ENCODE assay signal across 1 cellular context in genomic region chr2:202790676-202791075, GRCh38.
TF ChIP-seq lines count a peak whose summit lies in the region.

No MANE protein-coding gene starts in this region.

TF ChIP-seq in IMR-90, 13 proteins besides CTCF, POLR2A, EP300 and RAD21 (continued from another document):
- TF ChIP-seq, protein P1, sequence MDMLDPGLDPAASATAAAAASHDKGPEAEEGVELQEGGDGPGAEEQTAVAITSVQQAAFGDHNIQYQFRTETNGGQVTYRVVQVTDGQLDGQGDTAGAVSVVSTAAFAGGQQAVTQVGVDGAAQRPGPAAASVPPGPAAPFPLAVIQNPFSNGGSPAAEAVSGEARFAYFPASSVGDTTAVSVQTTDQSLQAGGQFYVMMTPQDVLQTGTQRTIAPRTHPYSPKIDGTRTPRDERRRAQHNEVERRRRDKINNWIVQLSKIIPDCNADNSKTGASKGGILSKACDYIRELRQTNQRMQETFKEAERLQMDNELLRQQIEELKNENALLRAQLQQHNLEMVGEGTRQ (IDR thresholded peaks at IDR 0.05; ENCODE audit: low read depth, low read length): no peak
